In the genomic region with DNA sequence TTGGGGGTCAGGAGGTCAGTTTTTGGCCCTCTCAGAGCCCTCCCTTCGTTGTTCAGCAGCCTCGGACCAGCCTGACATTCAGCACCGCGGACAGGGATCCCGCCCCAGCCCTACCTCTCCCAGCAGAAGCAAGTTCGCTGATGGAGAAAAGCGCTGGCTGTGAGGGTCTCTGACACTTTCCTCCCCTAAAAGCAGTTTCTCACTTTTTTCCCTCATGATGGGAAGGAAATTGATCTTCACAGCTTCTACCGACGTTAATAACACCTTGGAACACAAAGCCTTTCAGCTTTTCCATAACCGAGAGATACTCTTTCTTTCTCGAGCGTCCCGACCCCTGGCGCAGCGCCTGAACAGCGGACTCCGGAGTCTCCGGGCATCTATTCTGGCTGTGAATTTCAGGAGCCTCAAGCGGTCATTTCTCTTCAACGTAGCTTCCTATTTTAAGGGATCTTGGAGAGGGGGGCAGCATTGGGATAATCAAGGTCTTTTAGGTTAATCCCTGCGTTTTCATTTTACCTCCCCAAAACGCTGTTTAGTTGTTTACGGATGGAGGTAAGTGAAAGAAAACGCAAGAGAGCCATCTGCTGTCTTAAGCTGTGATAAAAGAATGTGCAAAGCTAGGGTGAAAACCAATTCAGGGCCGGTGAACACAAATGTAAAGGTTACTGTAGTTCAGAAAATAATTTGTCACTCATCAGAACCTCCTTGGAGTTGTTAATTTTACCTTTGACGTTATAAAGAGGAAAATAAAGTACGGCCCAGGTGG, we compare ENCODE assay signal across 10 cellular contexts.
A peak's percentile ranks its signal among the peaks of the same experiment; 100 is the strongest.
DNase-seq lines count a peak whose midpoint lies in the region; ATAC-seq, FAIRE-seq and TF ChIP-seq lines count a peak whose summit lies in the region.
"Had no signal": no experiment of that assay in that cellular context is flagged by ENCODE, and none has a peak within 500 bp of the region (broad histone marks: within the 10 kb centered on the region; RNA-seq: fewer than 3 reads in every experiment).

No MANE protein-coding gene starts in this region.

- ATAC-seq in GM18520 (IDR thresholded peaks at IDR 0.05; ENCODE audit: unreplicated experiment), result no peak

- no peaks in the 10 kb centered on the region for H3K9me1 ChIP-seq in endothelial cell of umbilical vein (replicated peaks; ENCODE audit: control insufficient read depth, extremely low read depth, insufficient read depth, low read length)

- H3K9ac ChIP-seq in endothelial cell of umbilical vein (replicated peaks; ENCODE audit: extremely low read depth, insufficient read depth, low read length), result no peak overlapping the region

- H2AFZ ChIP-seq in endothelial cell of umbilical vein (ENCODE audit: low read depth, low read length), result no peak overlapping the region

- no peak overlapping the region for H3K27ac Mint-ChIP-seq in nephron
- H3K27ac Mint-ChIP-seq: activated B cell treated with CpG ODN at 0.5 μM for 24 hours had no signal

- peaks cover 78% of the 10 kb centered on the region for H3K27me3 Mint-ChIP-seq in nephron (ENCODE audit: low read depth)

- H3K36me3 ChIP-seq in endothelial cell of umbilical vein (ENCODE audit: control insufficient read depth in 2 of 2, extremely low read depth in 1 of 2, insufficient read depth in 2 of 2, low read length in 2 of 2), result no peaks in the 10 kb centered on the region

- dilution Hi-C loops in endothelial cell of umbilical vein (cut with MboI; ENCODE audit: extremely low pct_ligation_motif_present, low sequenced_read_pairs), result no loop called here

- no peaks in the 10 kb centered on the region for H3K79me2 ChIP-seq in endothelial cell of umbilical vein (ENCODE audit: control insufficient read depth, insufficient read depth, low read length)

- no peaks in the 10 kb centered on the region for H3K9me3 ChIP-seq in endothelial cell of umbilical vein (replicated peaks; ENCODE audit: control insufficient read depth, insufficient read depth, low read length)

- FAIRE-seq in endothelial cell of umbilical vein (lab: Jason Lieb, UNC), result no peak

- H3K4me1 Mint-ChIP-seq in nephron, result no peaks in the 10 kb centered on the region
- H3K4me1 Mint-ChIP-seq: activated B cell treated with CpG ODN at 0.5 μM for 24 hours had no signal

- CTCF ChIA-PET in endothelial cell of umbilical vein (lab: Charles Lee), result interaction anchor here (3.3 kb wide), 1 partner anchor 775 kb away, joined by 18 read pairs; no protein-coding TSS in a partner anchor

- no peak for TF ChIP-seq POLR2A in endothelial cell of umbilical vein (IDR thresholded peaks at IDR 0.05; ENCODE audit: low read depth, low read length)

- H3K27me3 ChIP-seq in endothelial cell of umbilical vein (ENCODE audit: control insufficient read depth in 2 of 2, insufficient read depth in 2 of 2, low read length in 2 of 2), result peaks cover 34 to 58% of the 10 kb centered on the region in 2 experiments

- intact Hi-C loops in endothelial cell of umbilical vein (cut with micrococcal nuclease), result loop anchor here (2.0 to 5.0 kb wide), 2 partner anchors 407 to 775 kb away; no protein-coding TSS in a partner anchor

- H3K4me3 Mint-ChIP-seq in nephron, result peak overlapping the region; percentile 52 to 63 (median 62)
- H3K4me3 Mint-ChIP-seq: activated B cell treated with CpG ODN at 0.5 μM for 24 hours had no signal

- H3K4me1 ChIP-seq in endothelial cell of umbilical vein (ENCODE audit: control insufficient read depth, extremely low read depth, insufficient read depth, low read length), result no peaks in the 10 kb centered on the region

- peak overlapping the region; percentile 62 for H3K4me2 ChIP-seq in endothelial cell of umbilical vein (ENCODE audit: insufficient read depth, low read length)

- TF ChIP-seq CTCF in endothelial cell of umbilical vein (IDR thresholded peaks at IDR 0.05; ENCODE audit: extremely low read depth in 1 of 2, insufficient read depth in 1 of 2, low read depth in 1 of 2, low read length in 2 of 2), result no peak
- TF ChIP-seq CTCF in nephron (IDR thresholded peaks at IDR 0.05; ENCODE audit: unreplicated experiment in 3 of 3), result peak in 2 of 3 experiments; percentile 10 to 16

- POLR2A ChIA-PET in endothelial cell of umbilical vein (lab: Charles Lee), result no interaction called here

- H3K4me3 ChIP-seq in endothelial cell of umbilical vein (replicated peaks in 1 of 3; ENCODE audit: insufficient read depth in 1 of 3, low read depth in 1 of 3, low read length in 3 of 3), result peak overlapping the region in 1 of 3 experiments; percentile 38

- H3K36me3 Mint-ChIP-seq in nephron (ENCODE audit: low read depth), result no peaks in the 10 kb centered on the region

- H4K20me1 ChIP-seq in endothelial cell of umbilical vein (replicated peaks; ENCODE audit: control insufficient read depth, extremely low read depth, insufficient read depth, low read length), result no peaks in the 10 kb centered on the region

- no peak overlapping the region for H3K27ac ChIP-seq in endothelial cell of umbilical vein (ENCODE audit: insufficient read depth, low read depth, low read length)

- no TSS peak for BruUV-seq in endothelial cell of umbilical vein (replicated peaks; lab: Mats Ljungman, UMichigan)

- peak; percentile 48 for DNase-seq in GM03348 (ENCODE audit: low spot score)
- DNase-seq in NCI-H2171 treated with DMSO at 0.1 percent for 48 hours (lab: John Stamatoyannopoulos, UW), result peak; percentile 45
- peak; percentile 38 for DNase-seq in endothelial cell of umbilical vein (ENCODE audit: low read depth, low spot score)
- no peak for DNase-seq in SW 1271 (lab: John Stamatoyannopoulos, UW)
- no peak for DNase-seq in HuH-7.5 (ENCODE audit: low spot score)
- DNase-seq in DMS114 treated with DMSO at 0.1 percent for 48 hours (lab: John Stamatoyannopoulos, UW; ENCODE audit: unreplicated experiment), result no peak
- DNase-seq: activated B cell treated with CpG ODN at 0.5 μM for 24 hours, foreskin melanocyte had no signal

- H3K9me3 Mint-ChIP-seq in nephron, result peaks cover 2% of the 10 kb centered on the region
- H3K9me3 Mint-ChIP-seq: activated B cell treated with CpG ODN at 0.5 μM for 24 hours had no signal

TF ChIP-seq in endothelial cell of umbilical vein, 7 proteins besides CTCF, POLR2A, EP300 and RAD21:
- no peak for TF ChIP-seq JUN (IDR thresholded peaks at IDR 0.05; ENCODE audit: borderline replicate concordance, insufficient read depth, insufficient read length, low read depth)
- peak; percentile 52 for TF ChIP-seq EZH2 (IDR thresholded peaks at IDR 0.05; ENCODE audit: borderline replicate concordance, low read depth, low read length, severe bottlenecking)

Comparison
In these comparisons a context has a peak if more than half of its experiments do, and no peak if none do; other contexts are left out.
1. DNase-seq: peak in GM03348 (single experiment), NCI-H2171 treated with DMSO at 0.1 percent for 48 hours (single experiment) and endothelial cell of umbilical vein (single experiment); none in SW 1271 (0 of 2), HuH-7.5 (single experiment) and DMS114 treated with DMSO at 0.1 percent for 48 hours (single experiment).
2. CTCF ChIP-seq: peak in nephron (2 of 3); none in endothelial cell of umbilical vein (0 of 2).